In the genomic region with DNA sequence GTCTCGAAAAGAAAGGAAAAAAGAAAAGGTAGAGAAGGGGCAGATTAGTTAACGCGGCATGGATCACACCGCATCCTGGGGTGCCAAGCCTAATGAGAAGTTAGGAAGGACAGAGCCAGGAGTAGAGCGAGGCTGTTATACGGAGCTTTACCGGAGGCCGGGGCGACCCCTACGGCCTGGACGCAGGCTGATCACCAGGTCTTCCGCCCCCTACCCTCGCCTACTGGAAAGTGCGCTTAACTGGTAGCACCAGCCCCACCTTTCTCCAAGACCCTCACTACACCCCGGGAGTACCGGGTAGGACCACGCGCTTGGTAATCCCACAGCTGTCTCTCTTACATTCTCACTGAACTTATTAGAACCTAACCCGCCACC, we compare ENCODE assay signal across 8 cellular contexts. TPM values are rescaled to one million over a fixed set of nuclear protein-coding genes. Genes with fewer than 3 reads are reported as not detected.
DNase-seq lines count a peak whose midpoint lies in the region; ATAC-seq and TF ChIP-seq lines count a peak whose summit lies in the region.

No MANE protein-coding gene starts in this region.

- H3K36me3 Mint-ChIP-seq in natural killer cell: peaks cover 11% of the 10 kb centered on the region

- ATAC-seq in GM21723 (IDR thresholded peaks at IDR 0.05; ENCODE audit: unreplicated experiment) (peak; percentile 6), natural killer cell (peak in 1 of 3 donors; percentile 1)

- POLR2A ChIA-PET in RWPE1 (lab: Yijun Ruan, JAX; ENCODE audit: low non-redundant PET): interaction anchor here (0.7 to 1.3 kb wide), 5 partner anchors 15 to 639 kb away, joined by 3 to 5 read pairs (median 4); a partner anchor contains a TSS

- peak overlapping the region; percentile 99 for H3K27ac Mint-ChIP-seq in natural killer cell

- CTCF ChIA-PET in RWPE1 (lab: Yijun Ruan, JAX): interaction anchor here (0.6 to 1.2 kb wide), 5 partner anchors 36 to 507 kb away, joined by 4 to 5 read pairs (median 4); no protein-coding TSS in a partner anchor

- TF ChIP-seq CTCF in RWPE1 (conservative IDR thresholded peaks at IDR 0.05; ENCODE audit: low read depth) (no peak), natural killer cell (IDR thresholded peaks at IDR 0.05) (no peak)

- DNase-seq in DMS53 treated with DMSO at 0.1 percent for 48 hours (lab: John Stamatoyannopoulos, UW; ENCODE audit: unreplicated experiment) (peak; percentile 71), RWPE1 (ENCODE audit: low spot score) (no peak), epithelial cell of prostate (ENCODE audit: low read depth, low spot score) (no peak), natural killer cell (no peak), NCI-H187 treated with DMSO at 0.1 percent for 48 hours (lab: John Stamatoyannopoulos, UW) (no peak), midbrain (lab: John Stamatoyannopoulos, UW) (no peak), dedifferentiated amniotic fluid mesenchymal stem cell (ENCODE audit: extremely low spot score) (no peak)

- H3K27me3 Mint-ChIP-seq in natural killer cell (ENCODE audit: low read depth in 2 of 2): no peaks in the 10 kb centered on the region

- H3K4me3 Mint-ChIP-seq in natural killer cell: peak overlapping the region; percentile 96

- H3K27ac ChIP-seq in RWPE1 (peak overlapping the region; percentile 91), epithelial cell of prostate (peak overlapping the region; percentile 88)

- peaks cover 69% of the 10 kb centered on the region in 2 donors for H3K4me1 Mint-ChIP-seq in natural killer cell

- intact Hi-C loops in natural killer cell (cut with micrococcal nuclease): no loop called here

- H3K9me3 Mint-ChIP-seq in natural killer cell: no peaks in the 10 kb centered on the region

RNA-seq across cellular contexts. Expression of a gene that starts 33.8 kb away (rescaled TPM):
- total RNA-seq in natural killer cell: 100 to 1,000 TPM; 130 to 159 (median 134) TPM

RNA-seq across cellular contexts. Expression of a gene that starts 34.0 kb away (rescaled TPM):
- under 1 TPM; 0.28 to 0.79 (median 0.33) TPM for total RNA-seq in natural killer cell

RNA-seq across cellular contexts. Expression of a gene that starts 44.5 kb away (rescaled TPM):
- not detected for total RNA-seq in natural killer cell
